21 cellular contexts compared by ENCODE assay signal in the genomic region with DNA sequence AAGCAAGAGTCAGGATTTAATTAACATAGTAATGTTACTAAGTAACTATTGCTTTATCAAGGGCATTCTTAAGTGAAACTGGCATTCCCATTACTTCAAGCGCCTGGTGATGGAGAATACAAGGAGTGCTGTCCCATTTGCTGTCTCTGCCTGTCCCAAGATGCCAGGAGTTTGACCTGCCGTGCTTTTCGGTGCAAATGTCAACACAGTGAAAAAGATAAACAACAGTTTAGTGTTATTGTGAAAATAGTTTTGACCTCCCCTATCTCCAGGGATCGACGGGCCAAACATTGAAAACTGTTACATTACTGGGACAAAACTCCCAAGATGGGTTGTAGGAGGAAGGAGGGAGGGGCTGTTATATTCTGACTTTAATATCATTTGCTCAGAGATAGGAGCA.
"Had no signal": no experiment of that assay in that cellular context is flagged by ENCODE, and none has a peak within 500 bp of the region (broad histone marks: within the 10 kb centered on the region; RNA-seq: fewer than 3 reads in every experiment).

No MANE protein-coding gene starts in this region.

- H3K4me3 ChIP-seq: K562 had no signal

- H3K4me3 Mint-ChIP-seq: activated naive CD4-positive, alpha-beta T cell treated with anti-CD3 and anti-CD28 coated beads, Interleukin-2, amount 10 ng/mL, durations not matched to agents 7 days and 5 days; activated naive CD8-positive, alpha-beta T cell treated with anti-CD3 and anti-CD28 coated beads for 36 hours; activated T-cell treated with anti-CD3 and anti-CD28 coated beads, Interleukin-2, amount 50 U/mL, for 72 hours; T-helper 1 cell treated with Interleukin-12 subunit alpha and Interleukin-12 subunit beta and Interleukin-4 antibody, amounts not matched to agents 30 μg/mL and 1 μg/mL, for 36 hours had no signal

- DNase-seq: activated CD4-positive, alpha-beta T cell treated with anti-CD3 and anti-CD28 coated beads for 4 hours; activated CD4-positive, alpha-beta T cell treated with anti-CD3 and anti-CD28 coated beads, Interleukin-2, amount 50 U/mL, for 48 hours; activated CD8-positive, alpha-beta memory T cell treated with anti-CD3 and anti-CD28 coated beads for 24 hours; activated gamma-delta T cell treated with Interleukin-2 at 50 U/mL for 16 hours; activated naive CD4-positive, alpha-beta T cell treated with anti-CD3 and anti-CD28 coated beads, Interleukin-2, amount 10 ng/mL, durations not matched to agents 7 days and 5 days; activated naive CD8-positive, alpha-beta T cell treated with anti-CD3 and anti-CD28 coated beads for 36 hours; activated T-cell treated with anti-CD3 and anti-CD28 coated beads for 4 hours; activated T-cell treated with anti-CD3 and anti-CD28 coated beads, Interleukin-2, amount 50 U/mL, for 72 hours; Karpas-422; MM.1S; NCI-H1105 treated with DMSO at 0.1 percent for 48 hours; NCI-H1436 treated with DMSO at 0.1 percent for 48 hours; NCI-H187; NCI-H2081; NCI-H510A treated with DMSO at 0.1 percent for 48 hours; PC-3; SHP77 treated with DMSO at 0.1 percent for 48 hours had no signal

- ATAC-seq: activated CD4-positive, CD25-positive, alpha-beta regulatory T cell treated with anti-CD3 and anti-CD28 coated beads, Interleukin-2, amount 50 U/mL, for 24 hours; activated T-cell treated with anti-CD3 and anti-CD28 coated beads, Interleukin-2, amount 50 U/mL, for 72 hours; K562; PC-3 had no signal

- H3K27ac Mint-ChIP-seq: activated naive CD4-positive, alpha-beta T cell treated with anti-CD3 and anti-CD28 coated beads, Interleukin-2, amount 10 ng/mL, durations not matched to agents 7 days and 5 days; activated naive CD8-positive, alpha-beta T cell treated with anti-CD3 and anti-CD28 coated beads for 36 hours; activated T-cell treated with anti-CD3 and anti-CD28 coated beads, Interleukin-2, amount 50 U/mL, for 72 hours; activated T-helper 2 cell treated with anti-CD3 and anti-CD28 coated beads, Interferon-gamma antibody, Interleukin-2, Interleukin-4, amounts not matched to agents 10 μg/mL and 5 μg/mL and 100 μg/mL, durations not matched to agents 14 hours and 24 hours and 36 hours; T-helper 1 cell treated with Interleukin-12 subunit alpha and Interleukin-12 subunit beta and Interleukin-4 antibody, amounts not matched to agents 30 μg/mL and 1 μg/mL, for 36 hours had no signal

- H3K36me3 Mint-ChIP-seq: activated naive CD4-positive, alpha-beta T cell treated with anti-CD3 and anti-CD28 coated beads, Interleukin-2, amount 10 ng/mL, durations not matched to agents 7 days and 5 days; activated naive CD8-positive, alpha-beta T cell treated with anti-CD3 and anti-CD28 coated beads for 36 hours had no signal

- H3K9me3 Mint-ChIP-seq: activated naive CD4-positive, alpha-beta T cell treated with anti-CD3 and anti-CD28 coated beads, Interleukin-2, amount 10 ng/mL, durations not matched to agents 7 days and 5 days; activated naive CD8-positive, alpha-beta T cell treated with anti-CD3 and anti-CD28 coated beads for 36 hours; activated T-cell treated with anti-CD3 and anti-CD28 coated beads, Interleukin-2, amount 50 U/mL, for 72 hours; activated T-helper 2 cell treated with anti-CD3 and anti-CD28 coated beads, Interferon-gamma antibody, Interleukin-2, Interleukin-4, amounts not matched to agents 10 μg/mL and 5 μg/mL and 100 μg/mL, durations not matched to agents 14 hours and 24 hours and 36 hours; T-helper 1 cell treated with Interleukin-12 subunit alpha and Interleukin-12 subunit beta and Interleukin-4 antibody, amounts not matched to agents 30 μg/mL and 1 μg/mL, for 36 hours had no signal
